30 cellular contexts compared by ENCODE assay signal in the genomic region with DNA sequence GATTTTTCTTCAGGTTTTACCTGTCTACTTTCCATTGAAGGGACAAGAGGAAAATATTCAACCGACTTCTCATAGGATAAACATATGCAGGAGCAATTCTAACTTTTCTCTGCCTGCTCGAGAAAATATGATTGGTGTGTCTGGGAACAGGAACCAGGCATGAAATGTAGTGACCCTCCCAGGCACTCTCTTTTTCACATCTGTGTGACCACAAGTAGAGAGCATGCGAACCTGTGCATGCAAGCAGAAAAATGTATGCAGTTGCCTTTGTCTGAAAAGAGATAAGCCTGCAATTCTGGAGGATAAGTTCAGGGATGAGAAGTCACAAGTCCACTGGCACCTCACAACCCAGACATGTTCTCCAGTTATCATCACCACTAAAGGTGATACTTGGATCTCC.
"Had no signal": no experiment of that assay in that cellular context is flagged by ENCODE, and none has a peak within 500 bp of the region (broad histone marks: within the 10 kb centered on the region; RNA-seq: fewer than 3 reads in every experiment).

No MANE protein-coding gene starts in this region.

- DNase-seq: activated B cell treated with CpG ODN at 0.5 μM for 24 hours; activated CD4-positive, alpha-beta memory T cell treated with anti-CD3 and anti-CD28 coated beads, Interleukin-2, amount 10 ng/mL, durations not matched to agents 7 days and 5 days; activated CD4-positive, alpha-beta T cell treated with anti-CD3 and anti-CD28 coated beads for 4 hours; activated CD4-positive, alpha-beta T cell treated with anti-CD3 and anti-CD28 coated beads, Interleukin-2, amount 50 U/mL, for 1 hour; activated CD4-positive, CD25-positive, alpha-beta regulatory T cell treated with anti-CD3 and anti-CD28 coated beads, Interleukin-2, amount 50 U/mL, for 72 hours; activated CD8-positive, alpha-beta memory T cell treated with anti-CD3 and anti-CD28 coated beads for 24 hours; activated CD8-positive, alpha-beta memory T cell treated with anti-CD3 and anti-CD28 coated beads, Interleukin-2, amount 10 ng/mL, durations not matched to agents 7 days and 5 days; activated CD8-positive, alpha-beta memory T cell treated with anti-CD3 and anti-CD28 coated beads, Interleukin-2, amount 50 U/mL, for 48 hours; activated effector memory CD4-positive, alpha-beta T cell treated with Interleukin-2 at 50 U/mL for 16 hours; activated naive CD4-positive, alpha-beta T cell treated with anti-CD3 and anti-CD28 coated beads, Interleukin-2, amount 10 ng/mL, durations not matched to agents 7 days and 5 days; activated naive CD8-positive, alpha-beta T cell treated with anti-CD3 and anti-CD28 coated beads, Interleukin-2, amount 50 U/mL, for 24 hours; activated T-cell treated with anti-CD3 and anti-CD28 coated beads, Interleukin-2, amount 50 U/mL, for 48 hours; anterior cingulate cortex; central memory CD4-positive, alpha-beta T cell; NCI-H1105; NCI-H1417 treated with DMSO at 0.1 percent for 48 hours; NCI-H187 treated with DMSO at 0.1 percent for 48 hours; NCI-H2081; NCI-H2171 treated with DMSO at 0.1 percent for 48 hours; NCI-H226; NCI-H446 treated with DMSO at 0.1 percent for 48 hours; NCI-H524; NCI-H69; NCI-H82; SIG-M5; T-cell; T-helper 17 cell had no signal

- H3K27ac ChIP-seq: VCaP had no signal

- ATAC-seq: activated CD8-positive, alpha-beta memory T cell treated with anti-CD3 and anti-CD28 coated beads, Interleukin-2, amount 10 ng/mL, durations not matched to agents 7 days and 5 days; activated naive CD8-positive, alpha-beta T cell treated with anti-CD3 and anti-CD28 coated beads, Interleukin-2, amount 50 U/mL, for 24 hours; Panc1; SK-N-SH treated with all-trans-retinoic acid at 6 μM for 48 hours; T-cell; T-helper 17 cell had no signal
